ENCODE assay signal across 1 cellular context in the genomic region with DNA sequence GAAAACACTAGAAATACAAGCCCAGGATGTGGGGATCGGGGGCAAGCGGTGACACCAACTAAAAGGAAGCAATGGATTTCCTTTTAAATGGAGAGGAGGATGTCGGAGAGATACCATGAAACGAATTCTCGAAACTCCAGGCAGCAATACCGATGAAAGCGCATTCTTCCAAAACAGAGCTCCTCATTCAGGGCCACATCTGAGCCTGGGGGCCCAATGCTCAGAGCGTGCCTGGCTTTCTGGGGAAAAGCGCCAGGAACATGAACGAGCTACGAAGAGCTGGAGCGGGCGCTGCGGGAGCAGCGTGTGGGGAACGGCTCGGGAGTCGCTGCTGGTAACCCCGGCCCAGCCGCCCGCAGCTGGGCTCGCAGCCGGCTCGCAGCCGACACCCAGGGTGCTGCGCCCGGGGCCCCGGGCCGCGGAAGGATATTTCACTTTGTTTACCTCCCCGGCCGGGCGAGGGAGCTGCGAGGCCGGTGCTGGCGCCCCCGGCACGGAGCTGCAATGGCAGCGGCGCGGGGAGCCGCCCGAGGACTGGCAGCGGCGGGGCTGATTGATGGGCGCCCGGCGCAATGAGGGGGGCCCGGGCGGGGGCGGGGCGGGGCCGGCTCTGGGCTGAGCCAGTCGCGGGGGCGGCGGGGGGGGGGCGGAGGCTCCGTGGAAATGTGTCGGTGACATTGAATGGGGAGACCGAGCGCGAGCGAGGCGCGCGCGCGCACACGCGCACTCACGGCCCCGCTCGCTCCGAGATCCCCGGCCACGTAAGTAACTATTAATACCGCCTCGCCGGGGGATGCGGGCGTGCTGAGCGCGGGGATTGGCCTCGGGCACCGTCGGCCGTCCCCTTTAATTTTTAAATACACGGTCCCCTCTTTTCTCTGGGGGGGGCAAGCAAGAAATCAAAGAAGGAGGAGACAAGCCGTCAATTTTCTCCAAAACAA.
TF ChIP-seq lines count a peak whose summit lies in the region.

A gene (plus strand): TSS at position 687 of the 941 bp plus-strand sequence. CDS start 1,372 bp downstream, outside the sequence.

TF ChIP-seq in HepG2, 621 proteins besides CTCF, POLR2A, EP300 and RAD21 (continued from another document):
- peak; percentile 22; the same call in 1 of the 2 replicates for TF ChIP-seq ZNF776 (CRISPR knock-in tag; IDR thresholded peaks at IDR 0.05)
- TF ChIP-seq TCF7L2 (IDR thresholded peaks at IDR 0.05; ENCODE audit: low read depth, low read length) = no peak
- no peak for TF ChIP-seq ZNF598 (CRISPR knock-in tag; IDR thresholded peaks at IDR 0.05; ENCODE audit: borderline replicate concordance)
- no peak for TF ChIP-seq TCF7 (IDR thresholded peaks at IDR 0.05; ENCODE audit: low read depth)
- no peak for TF ChIP-seq ZNF350 (CRISPR knock-in tag; IDR thresholded peaks at IDR 0.05; ENCODE audit: borderline replicate concordance, low read depth)
- TF ChIP-seq SRSF9 (IDR thresholded peaks at IDR 0.05; ENCODE audit: borderline replicate concordance, insufficient read depth, low read depth, low read length, poor library complexity, severe bottlenecking) = no peak
- TF ChIP-seq TAF1 (CRISPR knock-in tag; IDR thresholded peaks at IDR 0.05) = 0 out of 2 replicates have a peak, but pooled peaks have one; percentile 18
- no peak for TF ChIP-seq SRY (CRISPR knock-in tag; IDR thresholded peaks at IDR 0.05)
- no peak for TF ChIP-seq MTF2 (CRISPR knock-in tag; IDR thresholded peaks at IDR 0.05; ENCODE audit: borderline replicate concordance)
- TF ChIP-seq TARDBP (CRISPR knock-in tag; IDR thresholded peaks at IDR 0.05) = no peak
- TF ChIP-seq, protein P1, sequence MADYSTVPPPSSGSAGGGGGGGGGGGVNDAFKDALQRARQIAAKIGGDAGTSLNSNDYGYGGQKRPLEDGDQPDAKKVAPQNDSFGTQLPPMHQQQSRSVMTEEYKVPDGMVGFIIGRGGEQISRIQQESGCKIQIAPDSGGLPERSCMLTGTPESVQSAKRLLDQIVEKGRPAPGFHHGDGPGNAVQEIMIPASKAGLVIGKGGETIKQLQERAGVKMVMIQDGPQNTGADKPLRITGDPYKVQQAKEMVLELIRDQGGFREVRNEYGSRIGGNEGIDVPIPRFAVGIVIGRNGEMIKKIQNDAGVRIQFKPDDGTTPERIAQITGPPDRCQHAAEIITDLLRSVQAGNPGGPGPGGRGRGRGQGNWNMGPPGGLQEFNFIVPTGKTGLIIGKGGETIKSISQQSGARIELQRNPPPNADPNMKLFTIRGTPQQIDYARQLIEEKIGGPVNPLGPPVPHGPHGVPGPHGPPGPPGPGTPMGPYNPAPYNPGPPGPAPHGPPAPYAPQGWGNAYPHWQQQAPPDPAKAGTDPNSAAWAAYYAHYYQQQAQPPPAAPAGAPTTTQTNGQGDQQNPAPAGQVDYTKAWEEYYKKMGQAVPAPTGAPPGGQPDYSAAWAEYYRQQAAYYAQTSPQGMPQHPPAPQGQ (CRISPR knock-in tag; IDR thresholded peaks at IDR 0.05; ENCODE audit: borderline replicate concordance) = no peak
- TF ChIP-seq KDM5B (CRISPR knock-in tag; IDR thresholded peaks at IDR 0.05; ENCODE audit: borderline replicate concordance) = peak; percentile 32
- TF ChIP-seq POLR2G (IDR thresholded peaks at IDR 0.05; ENCODE audit: low read depth, low read length) = peak; percentile 62
- TF ChIP-seq, protein P2, sequence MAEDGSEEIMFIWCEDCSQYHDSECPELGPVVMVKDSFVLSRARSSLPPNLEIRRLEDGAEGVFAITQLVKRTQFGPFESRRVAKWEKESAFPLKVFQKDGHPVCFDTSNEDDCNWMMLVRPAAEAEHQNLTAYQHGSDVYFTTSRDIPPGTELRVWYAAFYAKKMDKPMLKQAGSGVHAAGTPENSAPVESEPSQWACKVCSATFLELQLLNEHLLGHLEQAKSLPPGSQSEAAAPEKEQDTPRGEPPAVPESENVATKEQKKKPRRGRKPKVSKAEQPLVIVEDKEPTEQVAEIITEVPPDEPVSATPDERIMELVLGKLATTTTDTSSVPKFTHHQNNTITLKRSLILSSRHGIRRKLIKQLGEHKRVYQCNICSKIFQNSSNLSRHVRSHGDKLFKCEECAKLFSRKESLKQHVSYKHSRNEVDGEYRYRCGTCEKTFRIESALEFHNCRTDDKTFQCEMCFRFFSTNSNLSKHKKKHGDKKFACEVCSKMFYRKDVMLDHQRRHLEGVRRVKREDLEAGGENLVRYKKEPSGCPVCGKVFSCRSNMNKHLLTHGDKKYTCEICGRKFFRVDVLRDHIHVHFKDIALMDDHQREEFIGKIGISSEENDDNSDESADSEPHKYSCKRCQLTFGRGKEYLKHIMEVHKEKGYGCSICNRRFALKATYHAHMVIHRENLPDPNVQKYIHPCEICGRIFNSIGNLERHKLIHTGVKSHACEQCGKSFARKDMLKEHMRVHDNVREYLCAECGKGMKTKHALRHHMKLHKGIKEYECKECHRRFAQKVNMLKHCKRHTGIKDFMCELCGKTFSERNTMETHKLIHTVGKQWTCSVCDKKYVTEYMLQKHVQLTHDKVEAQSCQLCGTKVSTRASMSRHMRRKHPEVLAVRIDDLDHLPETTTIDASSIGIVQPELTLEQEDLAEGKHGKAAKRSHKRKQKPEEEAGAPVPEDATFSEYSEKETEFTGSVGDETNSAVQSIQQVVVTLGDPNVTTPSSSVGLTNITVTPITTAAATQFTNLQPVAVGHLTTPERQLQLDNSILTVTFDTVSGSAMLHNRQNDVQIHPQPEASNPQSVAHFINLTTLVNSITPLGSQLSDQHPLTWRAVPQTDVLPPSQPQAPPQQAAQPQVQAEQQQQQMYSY (CRISPR knock-in tag; IDR thresholded peaks at IDR 0.05) = no peak
- peak; percentile 85; the same call in 1 of the 2 replicates for TF ChIP-seq ZFP82 (CRISPR knock-in tag; IDR thresholded peaks at IDR 0.05; ENCODE audit: borderline replicate concordance)
- TF ChIP-seq, protein P3, sequence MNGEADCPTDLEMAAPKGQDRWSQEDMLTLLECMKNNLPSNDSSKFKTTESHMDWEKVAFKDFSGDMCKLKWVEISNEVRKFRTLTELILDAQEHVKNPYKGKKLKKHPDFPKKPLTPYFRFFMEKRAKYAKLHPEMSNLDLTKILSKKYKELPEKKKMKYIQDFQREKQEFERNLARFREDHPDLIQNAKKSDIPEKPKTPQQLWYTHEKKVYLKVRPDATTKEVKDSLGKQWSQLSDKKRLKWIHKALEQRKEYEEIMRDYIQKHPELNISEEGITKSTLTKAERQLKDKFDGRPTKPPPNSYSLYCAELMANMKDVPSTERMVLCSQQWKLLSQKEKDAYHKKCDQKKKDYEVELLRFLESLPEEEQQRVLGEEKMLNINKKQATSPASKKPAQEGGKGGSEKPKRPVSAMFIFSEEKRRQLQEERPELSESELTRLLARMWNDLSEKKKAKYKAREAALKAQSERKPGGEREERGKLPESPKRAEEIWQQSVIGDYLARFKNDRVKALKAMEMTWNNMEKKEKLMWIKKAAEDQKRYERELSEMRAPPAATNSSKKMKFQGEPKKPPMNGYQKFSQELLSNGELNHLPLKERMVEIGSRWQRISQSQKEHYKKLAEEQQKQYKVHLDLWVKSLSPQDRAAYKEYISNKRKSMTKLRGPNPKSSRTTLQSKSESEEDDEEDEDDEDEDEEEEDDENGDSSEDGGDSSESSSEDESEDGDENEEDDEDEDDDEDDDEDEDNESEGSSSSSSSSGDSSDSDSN (CRISPR knock-in tag; IDR thresholded peaks at IDR 0.05) = peak; percentile 64; the same call in 1 of the 2 replicates
- TF ChIP-seq ZNF782 (CRISPR knock-in tag; IDR thresholded peaks at IDR 0.05; ENCODE audit: borderline replicate concordance) = no peak
TF ChIP-seq in HepG2: peak in this region for 58.
